1 cellular context compared by ENCODE assay signal in genomic region chr13:100088648-100089601, GRCh38.
A peak's percentile ranks its signal among the peaks of the same experiment; 100 is the strongest.
TF ChIP-seq lines count a peak whose summit lies in the region.

PCCA (plus strand) TSS chr13:100089093; CDS start chr13:100089121, 28 bp downstream.

TF ChIP-seq in HepG2, 621 proteins besides CTCF, POLR2A, EP300 and RAD21 (continued from another document and continues in another):
- TF ChIP-seq, protein P1, sequence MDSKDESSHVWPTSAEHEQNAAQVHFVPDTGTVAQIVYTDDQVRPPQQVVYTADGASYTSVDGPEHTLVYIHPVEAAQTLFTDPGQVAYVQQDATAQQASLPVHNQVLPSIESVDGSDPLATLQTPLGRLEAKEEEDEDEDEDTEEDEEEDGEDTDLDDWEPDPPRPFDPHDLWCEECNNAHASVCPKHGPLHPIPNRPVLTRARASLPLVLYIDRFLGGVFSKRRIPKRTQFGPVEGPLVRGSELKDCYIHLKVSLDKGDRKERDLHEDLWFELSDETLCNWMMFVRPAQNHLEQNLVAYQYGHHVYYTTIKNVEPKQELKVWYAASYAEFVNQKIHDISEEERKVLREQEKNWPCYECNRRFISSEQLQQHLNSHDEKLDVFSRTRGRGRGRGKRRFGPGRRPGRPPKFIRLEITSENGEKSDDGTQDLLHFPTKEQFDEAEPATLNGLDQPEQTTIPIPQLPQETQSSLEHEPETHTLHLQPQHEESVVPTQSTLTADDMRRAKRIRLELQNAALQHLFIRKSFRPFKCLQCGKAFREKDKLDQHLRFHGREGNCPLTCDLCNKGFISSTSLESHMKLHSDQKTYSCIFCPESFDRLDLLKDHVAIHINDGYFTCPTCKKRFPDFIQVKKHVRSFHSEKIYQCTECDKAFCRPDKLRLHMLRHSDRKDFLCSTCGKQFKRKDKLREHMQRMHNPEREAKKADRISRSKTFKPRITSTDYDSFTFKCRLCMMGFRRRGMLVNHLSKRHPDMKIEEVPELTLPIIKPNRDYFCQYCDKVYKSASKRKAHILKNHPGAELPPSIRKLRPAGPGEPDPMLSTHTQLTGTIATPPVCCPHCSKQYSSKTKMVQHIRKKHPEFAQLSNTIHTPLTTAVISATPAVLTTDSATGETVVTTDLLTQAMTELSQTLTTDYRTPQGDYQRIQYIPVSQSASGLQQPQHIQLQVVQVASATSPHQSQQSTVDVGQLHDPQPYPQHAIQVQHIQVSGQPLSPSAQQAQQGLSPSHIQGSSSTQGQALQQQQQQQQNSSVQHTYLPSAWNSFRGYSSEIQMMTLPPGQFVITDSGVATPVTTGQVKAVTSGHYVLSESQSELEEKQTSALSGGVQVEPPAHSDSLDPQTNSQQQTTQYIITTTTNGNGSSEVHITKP (CRISPR knock-in tag; IDR thresholded peaks at IDR 0.05; ENCODE audit: low read depth): peak; percentile 48; the same call in 1 of the 2 replicates
- TF ChIP-seq ZNF431 (CRISPR knock-in tag; IDR thresholded peaks at IDR 0.05; ENCODE audit: borderline replicate concordance, low read depth) (peak; percentile 87; the same call in 1 of the 2 replicates), ATF7 (IDR thresholded peaks at IDR 0.05) (no peak), ATF7 (CRISPR knock-in tag; IDR thresholded peaks at IDR 0.05) (no peak), HHEX (CRISPR knock-in tag; IDR thresholded peaks at IDR 0.05) (no peak), AGO2 (optimal IDR thresholded peaks at IDR 0.05; ENCODE audit: low read depth, low read length) (peak; percentile 63), JUND (CRISPR knock-in tag; IDR thresholded peaks at IDR 0.05) (no peak), ZNF282 (IDR thresholded peaks at IDR 0.05; ENCODE audit: partially characterized antibody) (no peak), TARDBP (CRISPR knock-in tag; IDR thresholded peaks at IDR 0.05) (0 out of 2 replicates have a peak, but pooled peaks have one; percentile 59), CENPX (CRISPR knock-in tag; IDR thresholded peaks at IDR 0.05) (no peak), ZFYVE20 (CRISPR knock-in tag; IDR thresholded peaks at IDR 0.05; ENCODE audit: borderline replicate concordance, low read depth) (no peak), SRY (CRISPR knock-in tag; IDR thresholded peaks at IDR 0.05) (peak; percentile 93), NPAS2 (CRISPR knock-in tag; IDR thresholded peaks at IDR 0.05; ENCODE audit: borderline replicate concordance) (no peak), ZNF205 (CRISPR knock-in tag; IDR thresholded peaks at IDR 0.05) (peak; percentile 89), KDM3A (CRISPR knock-in tag; IDR thresholded peaks at IDR 0.05; ENCODE audit: low read depth) (peak; percentile 60; the same call in 1 of the 2 replicates), ZBTB39 (CRISPR knock-in tag; IDR thresholded peaks at IDR 0.05) (no peak; the same call in 1 of the 2 replicates), ZNF749 (CRISPR knock-in tag; IDR thresholded peaks at IDR 0.05; ENCODE audit: borderline replicate concordance) (no peak; the same call in 1 of the 2 replicates), SSRP1 (CRISPR knock-in tag; IDR thresholded peaks at IDR 0.05) (no peak), DMAP1 (CRISPR knock-in tag; IDR thresholded peaks at IDR 0.05) (peak; percentile 70), CBX5 (CRISPR knock-in tag; IDR thresholded peaks at IDR 0.05; ENCODE audit: borderline replicate concordance) (peak; percentile 76; the same call in 1 of the 2 replicates), MIER2 (CRISPR knock-in tag; IDR thresholded peaks at IDR 0.05) (no peak), ZNF781 (CRISPR knock-in tag; IDR thresholded peaks at IDR 0.05; ENCODE audit: borderline replicate concordance, not compliant biosample characterization) (peak; percentile 44), CC2D1A (CRISPR knock-in tag; IDR thresholded peaks at IDR 0.05) (no peak), ZNF230 (CRISPR knock-in tag; IDR thresholded peaks at IDR 0.05) (peak; percentile 59; the same call in 1 of the 2 replicates), HNRNPL (IDR thresholded peaks at IDR 0.05; ENCODE audit: low read depth, low read length) (0 out of 2 replicates have a peak, but pooled peaks have one; percentile 49), MBD4 (IDR thresholded peaks at IDR 0.05; ENCODE audit: borderline replicate concordance, low read length) (no peak), ZNF460 (CRISPR knock-in tag; IDR thresholded peaks at IDR 0.05; ENCODE audit: borderline replicate concordance) (no peak), HOXA7 (CRISPR knock-in tag; IDR thresholded peaks at IDR 0.05) (no peak), ZNF777 (CRISPR knock-in tag; IDR thresholded peaks at IDR 0.05) (no peak), ZNF850 (CRISPR knock-in tag; conservative IDR thresholded peaks at IDR 0.05) (no peak), SRSF1 (optimal IDR thresholded peaks at IDR 0.05; ENCODE audit: low read depth, low read length) (peak; percentile 50), CCAR2 (optimal IDR thresholded peaks at IDR 0.05; ENCODE audit: low read depth, low read length) (no peak), TOE1 (CRISPR knock-in tag; IDR thresholded peaks at IDR 0.05) (no peak; the same call in 1 of the 2 replicates), LRRFIP1 (CRISPR knock-in tag; conservative IDR thresholded peaks at IDR 0.05) (no peak), GRHL1 (CRISPR knock-in tag; conservative IDR thresholded peaks at IDR 0.05) (no peak), NFATC3 (CRISPR knock-in tag; IDR thresholded peaks at IDR 0.05) (peak; percentile 89; the same call in 1 of the 2 replicates), ARHGAP35 (CRISPR knock-in tag; IDR thresholded peaks at IDR 0.05; ENCODE audit: borderline replicate concordance) (no peak), SMAD3 (CRISPR knock-in tag; IDR thresholded peaks at IDR 0.05) (peak; percentile 51; the same call in 1 of the 2 replicates), MXD4 (CRISPR knock-in tag; IDR thresholded peaks at IDR 0.05) (peak; percentile 97), MEIS1 (CRISPR knock-in tag; IDR thresholded peaks at IDR 0.05; ENCODE audit: borderline replicate concordance) (peak; percentile 60; the same call in 1 of the 2 replicates), ZSCAN20 (CRISPR knock-in tag; IDR thresholded peaks at IDR 0.05; ENCODE audit: borderline replicate concordance) (peak; percentile 92; the same call in 1 of the 2 replicates), ZNF775 (CRISPR knock-in tag; IDR thresholded peaks at IDR 0.05; ENCODE audit: borderline replicate concordance) (no peak), SOX6 (IDR thresholded peaks at IDR 0.05) (no peak), SOX6 (CRISPR knock-in tag; IDR thresholded peaks at IDR 0.05) (peak; percentile 81), ZNF367 (CRISPR knock-in tag; IDR thresholded peaks at IDR 0.05; ENCODE audit: borderline replicate concordance) (no peak; the same call in 1 of the 2 replicates), ZNF235 (CRISPR knock-in tag; IDR thresholded peaks at IDR 0.05; ENCODE audit: borderline replicate concordance) (peak; percentile 57; the same call in 1 of the 2 replicates), PHF21A (CRISPR knock-in tag; IDR thresholded peaks at IDR 0.05) (peak; percentile 90), NFKBIZ (CRISPR knock-in tag; IDR thresholded peaks at IDR 0.05) (peak; percentile 47), ZNF225 (CRISPR knock-in tag; IDR thresholded peaks at IDR 0.05) (no peak; the same call in 1 of the 2 replicates), ZNF616 (CRISPR knock-in tag; IDR thresholded peaks at IDR 0.05; ENCODE audit: low read depth) (no peak), DPF2 (CRISPR knock-in tag; IDR thresholded peaks at IDR 0.05; ENCODE audit: borderline replicate concordance, low read depth) (0 out of 2 replicates have a peak, but pooled peaks have one; percentile 40), EEA1 (CRISPR knock-in tag; IDR thresholded peaks at IDR 0.05; ENCODE audit: borderline replicate concordance) (0 out of 2 replicates have a peak, but pooled peaks have one; percentile 59), ZSCAN12 (CRISPR knock-in tag; IDR thresholded peaks at IDR 0.05) (0 out of 2 replicates have a peak, but pooled peaks have one; percentile 14), TAF15 (IDR thresholded peaks at IDR 0.05; ENCODE audit: low read depth, low read length, poor library complexity, severe bottlenecking) (no peak), EED (CRISPR knock-in tag; IDR thresholded peaks at IDR 0.05) (0 out of 2 replicates have a peak, but pooled peaks have one; percentile 64)
- TF ChIP-seq, protein P2, sequence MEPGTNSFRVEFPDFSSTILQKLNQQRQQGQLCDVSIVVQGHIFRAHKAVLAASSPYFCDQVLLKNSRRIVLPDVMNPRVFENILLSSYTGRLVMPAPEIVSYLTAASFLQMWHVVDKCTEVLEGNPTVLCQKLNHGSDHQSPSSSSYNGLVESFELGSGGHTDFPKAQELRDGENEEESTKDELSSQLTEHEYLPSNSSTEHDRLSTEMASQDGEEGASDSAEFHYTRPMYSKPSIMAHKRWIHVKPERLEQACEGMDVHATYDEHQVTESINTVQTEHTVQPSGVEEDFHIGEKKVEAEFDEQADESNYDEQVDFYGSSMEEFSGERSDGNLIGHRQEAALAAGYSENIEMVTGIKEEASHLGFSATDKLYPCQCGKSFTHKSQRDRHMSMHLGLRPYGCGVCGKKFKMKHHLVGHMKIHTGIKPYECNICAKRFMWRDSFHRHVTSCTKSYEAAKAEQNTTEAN (CRISPR knock-in tag; conservative IDR thresholded peaks at IDR 0.05): 0 out of 2 replicates have a peak, but pooled peaks have one; percentile 5
- TF ChIP-seq, protein P3, sequence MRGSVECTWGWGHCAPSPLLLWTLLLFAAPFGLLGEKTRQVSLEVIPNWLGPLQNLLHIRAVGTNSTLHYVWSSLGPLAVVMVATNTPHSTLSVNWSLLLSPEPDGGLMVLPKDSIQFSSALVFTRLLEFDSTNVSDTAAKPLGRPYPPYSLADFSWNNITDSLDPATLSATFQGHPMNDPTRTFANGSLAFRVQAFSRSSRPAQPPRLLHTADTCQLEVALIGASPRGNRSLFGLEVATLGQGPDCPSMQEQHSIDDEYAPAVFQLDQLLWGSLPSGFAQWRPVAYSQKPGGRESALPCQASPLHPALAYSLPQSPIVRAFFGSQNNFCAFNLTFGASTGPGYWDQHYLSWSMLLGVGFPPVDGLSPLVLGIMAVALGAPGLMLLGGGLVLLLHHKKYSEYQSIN (CRISPR knock-in tag; IDR thresholded peaks at IDR 0.05; ENCODE audit: borderline replicate concordance): no peak
- TF ChIP-seq, protein P4, sequence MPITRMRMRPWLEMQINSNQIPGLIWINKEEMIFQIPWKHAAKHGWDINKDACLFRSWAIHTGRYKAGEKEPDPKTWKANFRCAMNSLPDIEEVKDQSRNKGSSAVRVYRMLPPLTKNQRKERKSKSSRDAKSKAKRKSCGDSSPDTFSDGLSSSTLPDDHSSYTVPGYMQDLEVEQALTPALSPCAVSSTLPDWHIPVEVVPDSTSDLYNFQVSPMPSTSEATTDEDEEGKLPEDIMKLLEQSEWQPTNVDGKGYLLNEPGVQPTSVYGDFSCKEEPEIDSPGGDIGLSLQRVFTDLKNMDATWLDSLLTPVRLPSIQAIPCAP (CRISPR knock-in tag; IDR thresholded peaks at IDR 0.05; ENCODE audit: low read depth): no peak
- TF ChIP-seq, protein P5, sequence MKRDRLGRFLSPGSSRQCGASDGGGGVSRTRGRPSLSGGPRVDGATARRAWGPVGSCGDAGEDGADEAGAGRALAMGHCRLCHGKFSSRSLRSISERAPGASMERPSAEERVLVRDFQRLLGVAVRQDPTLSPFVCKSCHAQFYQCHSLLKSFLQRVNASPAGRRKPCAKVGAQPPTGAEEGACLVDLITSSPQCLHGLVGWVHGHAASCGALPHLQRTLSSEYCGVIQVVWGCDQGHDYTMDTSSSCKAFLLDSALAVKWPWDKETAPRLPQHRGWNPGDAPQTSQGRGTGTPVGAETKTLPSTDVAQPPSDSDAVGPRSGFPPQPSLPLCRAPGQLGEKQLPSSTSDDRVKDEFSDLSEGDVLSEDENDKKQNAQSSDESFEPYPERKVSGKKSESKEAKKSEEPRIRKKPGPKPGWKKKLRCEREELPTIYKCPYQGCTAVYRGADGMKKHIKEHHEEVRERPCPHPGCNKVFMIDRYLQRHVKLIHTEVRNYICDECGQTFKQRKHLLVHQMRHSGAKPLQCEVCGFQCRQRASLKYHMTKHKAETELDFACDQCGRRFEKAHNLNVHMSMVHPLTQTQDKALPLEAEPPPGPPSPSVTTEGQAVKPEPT (CRISPR knock-in tag; IDR thresholded peaks at IDR 0.05; ENCODE audit: low read depth): no peak
